In the genomic region with DNA sequence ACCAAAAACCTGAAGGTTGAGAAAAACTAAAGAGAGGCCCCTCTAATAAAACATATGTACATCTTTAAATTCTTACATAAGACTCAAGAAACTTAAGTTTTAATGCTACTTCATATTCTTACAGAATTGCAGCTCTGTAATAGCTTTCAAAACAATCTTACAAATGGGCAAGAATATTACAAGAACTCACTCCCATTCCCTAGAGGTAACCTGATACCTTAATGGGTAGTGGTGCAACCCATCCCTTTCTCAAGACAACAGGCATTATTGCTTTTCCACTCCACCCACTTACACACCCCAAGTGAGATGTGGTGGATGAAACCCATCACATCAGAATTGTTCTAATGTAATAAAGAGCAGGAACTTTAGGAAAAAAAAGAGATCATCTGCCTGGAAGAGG, we compare ENCODE assay signal across 2 cellular contexts.
TF ChIP-seq lines count a peak whose summit lies in the region.

No MANE protein-coding gene starts in this region.

TF ChIP-seq in SK-N-SH, 30 proteins besides CTCF, POLR2A, EP300 and RAD21 (continued from another document):
- TF ChIP-seq, protein P1, sequence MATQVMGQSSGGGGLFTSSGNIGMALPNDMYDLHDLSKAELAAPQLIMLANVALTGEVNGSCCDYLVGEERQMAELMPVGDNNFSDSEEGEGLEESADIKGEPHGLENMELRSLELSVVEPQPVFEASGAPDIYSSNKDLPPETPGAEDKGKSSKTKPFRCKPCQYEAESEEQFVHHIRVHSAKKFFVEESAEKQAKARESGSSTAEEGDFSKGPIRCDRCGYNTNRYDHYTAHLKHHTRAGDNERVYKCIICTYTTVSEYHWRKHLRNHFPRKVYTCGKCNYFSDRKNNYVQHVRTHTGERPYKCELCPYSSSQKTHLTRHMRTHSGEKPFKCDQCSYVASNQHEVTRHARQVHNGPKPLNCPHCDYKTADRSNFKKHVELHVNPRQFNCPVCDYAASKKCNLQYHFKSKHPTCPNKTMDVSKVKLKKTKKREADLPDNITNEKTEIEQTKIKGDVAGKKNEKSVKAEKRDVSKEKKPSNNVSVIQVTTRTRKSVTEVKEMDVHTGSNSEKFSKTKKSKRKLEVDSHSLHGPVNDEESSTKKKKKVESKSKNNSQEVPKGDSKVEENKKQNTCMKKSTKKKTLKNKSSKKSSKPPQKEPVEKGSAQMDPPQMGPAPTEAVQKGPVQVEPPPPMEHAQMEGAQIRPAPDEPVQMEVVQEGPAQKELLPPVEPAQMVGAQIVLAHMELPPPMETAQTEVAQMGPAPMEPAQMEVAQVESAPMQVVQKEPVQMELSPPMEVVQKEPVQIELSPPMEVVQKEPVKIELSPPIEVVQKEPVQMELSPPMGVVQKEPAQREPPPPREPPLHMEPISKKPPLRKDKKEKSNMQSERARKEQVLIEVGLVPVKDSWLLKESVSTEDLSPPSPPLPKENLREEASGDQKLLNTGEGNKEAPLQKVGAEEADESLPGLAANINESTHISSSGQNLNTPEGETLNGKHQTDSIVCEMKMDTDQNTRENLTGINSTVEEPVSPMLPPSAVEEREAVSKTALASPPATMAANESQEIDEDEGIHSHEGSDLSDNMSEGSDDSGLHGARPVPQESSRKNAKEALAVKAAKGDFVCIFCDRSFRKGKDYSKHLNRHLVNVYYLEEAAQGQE (IDR thresholded peaks at IDR 0.05; ENCODE audit: low read depth, low read length) = no peak
- TF ChIP-seq RCOR1 (IDR thresholded peaks at IDR 0.05; ENCODE audit: low read length) = no peak

TF ChIP-seq in SK-N-SH treated with all-trans-retinoic acid at 6 μM for 48 hours, 23 proteins besides CTCF, POLR2A, EP300 and RAD21 (continued from another document):
- TF ChIP-seq CSRNP3 (CRISPR knock-in tag; IDR thresholded peaks at IDR 0.05) (no peak), GLIS3 (CRISPR knock-in tag; IDR thresholded peaks at IDR 0.05) (no peak), CSDC2 (CRISPR knock-in tag; IDR thresholded peaks at IDR 0.05) (no peak), ZNF8 (CRISPR knock-in tag; IDR thresholded peaks at IDR 0.05) (no peak), ZNF565 (CRISPR knock-in tag; conservative IDR thresholded peaks at IDR 0.05; ENCODE audit: low read depth) (no peak)
